11 cellular contexts compared by ENCODE assay signal in genomic region chr14:90644882-90645281, GRCh38.
DNase-seq lines count a peak whose midpoint lies in the region; ATAC-seq, FAIRE-seq and TF ChIP-seq lines count a peak whose summit lies in the region.
"Had no signal": no experiment of that assay in that cellular context is flagged by ENCODE, and none has a peak within 500 bp of the region (broad histone marks: within the 10 kb centered on the region; RNA-seq: fewer than 3 reads in every experiment).

No MANE protein-coding gene starts in this region.

- H3K4me3 ChIP-seq in IMR-90 (ENCODE audit: insufficient read depth, low read depth, low read length) (no peak overlapping the region), cardiac fibroblast (replicated peaks in 1 of 2; ENCODE audit: low read depth in 2 of 2, low read length in 2 of 2) (no peak overlapping the region), HepG2 (replicated peaks in 1 of 3; ENCODE audit: insufficient read depth in 1 of 3, low read depth in 2 of 3, low read length in 3 of 3) (no peak overlapping the region), upper lobe of left lung (no peak overlapping the region)
- H3K4me3 ChIP-seq: Peyer's patch had no signal

- H3K9ac ChIP-seq in IMR-90 (ENCODE audit: low read depth, low read length) (no peak overlapping the region), HepG2 (ENCODE audit: insufficient read depth, low read depth, low read length) (no peak overlapping the region)

- H3K9me1 ChIP-seq in IMR-90 (ENCODE audit: insufficient read depth, low read length): peaks cover 26% of the 10 kb centered on the region

- H2BK15ac ChIP-seq in IMR-90 (ENCODE audit: low read depth, low read length): no peak overlapping the region

- no peak overlapping the region for H2AK9ac ChIP-seq in IMR-90 (replicated peaks; ENCODE audit: low read depth, low read length, poor library complexity)

- no peak overlapping the region for H2AK5ac ChIP-seq in IMR-90 (ENCODE audit: low read depth, low read length)

- intact Hi-C loops in IMR-90 (cut with micrococcal nuclease) (no loop called here), HepG2 (cut with micrococcal nuclease; ENCODE audit: unreplicated experiment) (no loop called here)

- DNase-seq in IMR-90: peak; percentile 80
- peak; percentile 82 to 90 for DNase-seq in cardiac fibroblast (ENCODE audit: low read depth in 2 of 2)
- peak; percentile 39 for DNase-seq in HepG2 (ENCODE audit: low spot score)
- no peak for DNase-seq in upper lobe of left lung
- no peak for DNase-seq in NCI-H146 treated with DMSO at 0.1 percent for 48 hours (lab: John Stamatoyannopoulos, UW; ENCODE audit: unreplicated experiment)
- no peak for DNase-seq in HTR-8/SVneo (ENCODE audit: insufficient read length, low spot score)
- no peak for DNase-seq in putamen (ENCODE audit: low spot score)
- DNase-seq: NCI-H1417, Peyer's patch had no signal

- H3K18ac ChIP-seq in IMR-90 (ENCODE audit: low read depth, low read length): 0 out of 2 replicates have a peak overlapping the region, but pooled peaks have one; percentile 40

- H2BK5ac ChIP-seq in IMR-90 (ENCODE audit: low read depth, low read length, poor library complexity, severe bottlenecking): peak overlapping the region; percentile 49

- no peaks in the 10 kb centered on the region for H3K79me1 ChIP-seq in IMR-90 (ENCODE audit: low read depth in 1 of 2, low read length in 2 of 2)

- dilution Hi-C loops in IMR-90 (cut with HindIII; ENCODE audit: low sequenced_read_pairs, unreplicated experiment): no loop called here

- peak overlapping the region; percentile 24; the same call in 1 of the 2 replicates for H4K5ac ChIP-seq in IMR-90 (ENCODE audit: low read depth, low read length)

- peak overlapping the region in 1 of 2 experiments; percentile 51; a peak in 1 of 4 replicates for H4K8ac ChIP-seq in IMR-90 (ENCODE audit: low read depth in 2 of 2, low read length in 2 of 2)

- H3K4me2 ChIP-seq in IMR-90 (ENCODE audit: low read depth, low read length) (peak overlapping the region; percentile 14; the same call in 1 of the 2 replicates), HepG2 (ENCODE audit: low read depth, low read length) (no peak overlapping the region)

- TF ChIP-seq EP300 in HepG2 (IDR thresholded peaks at IDR 0.05; ENCODE audit: low read depth in 2 of 2, low read length in 2 of 2) (no peak), HepG2 (CRISPR knock-in tag; IDR thresholded peaks at IDR 0.05; ENCODE audit: borderline replicate concordance) (no peak), upper lobe of left lung (IDR thresholded peaks at IDR 0.05) (no peak)

- FAIRE-seq in HepG2 (lab: Jason Lieb, UNC): peak; percentile 52
- no peak for FAIRE-seq in HTR-8/SVneo (lab: Jason Lieb, UNC)

- H3K79me2 ChIP-seq in HepG2 (ENCODE audit: insufficient read depth, low read length): no peaks in the 10 kb centered on the region

- CTCF ChIA-PET in IMR-90 (lab: Yijun Ruan, JAX): interaction anchor here (1.1 kb wide), 1 partner anchor 258 kb away, joined by 4 read pairs; no protein-coding TSS in a partner anchor
- CTCF ChIA-PET in HepG2 (lab: Yijun Ruan, JAX; ENCODE audit: low intra/inter-chr PET ratio, low total read pairs): no interaction called here

- 0 out of 2 replicates have a peak overlapping the region, but pooled peaks have one; percentile 33 for H4K91ac ChIP-seq in IMR-90 (ENCODE audit: insufficient read depth, low read depth, low read length)

- H3K27me3 ChIP-seq in IMR-90 (ENCODE audit: control insufficient read depth, insufficient read depth, low read length): no peaks in the 10 kb centered on the region
- no peaks in the 10 kb centered on the region for H3K27me3 ChIP-seq in HepG2 (ENCODE audit: control insufficient read depth in 1 of 2, insufficient read depth in 2 of 2, low read length in 2 of 2)
- no peaks in the 10 kb centered on the region for H3K27me3 ChIP-seq in upper lobe of left lung
- H3K27me3 ChIP-seq: Peyer's patch had no signal

- H3K14ac ChIP-seq in IMR-90 (replicated peaks; ENCODE audit: low read depth, low read length): peak overlapping the region; percentile 50; the same call in 1 of the 2 replicates

- H3K9me3 ChIP-seq in IMR-90 (ENCODE audit: control insufficient read depth, insufficient read depth, low read length): no peaks in the 10 kb centered on the region
- H3K9me3 ChIP-seq in HepG2 (ENCODE audit: low read length): no peaks in the 10 kb centered on the region
- H3K9me3 ChIP-seq in upper lobe of left lung: no peaks in the 10 kb centered on the region
- H3K9me3 ChIP-seq: Peyer's patch had no signal

- BruUV-seq in IMR-90 (replicated peaks; lab: Mats Ljungman, UMichigan): no TSS peak
- no TSS peak for BruUV-seq in HepG2 (replicated peaks; lab: Mats Ljungman, UMichigan)

- H3K4ac ChIP-seq in IMR-90 (ENCODE audit: low read depth, low read length): peak overlapping the region; percentile 46; the same call in 1 of the 2 replicates

- H4K20me1 ChIP-seq in IMR-90 (ENCODE audit: insufficient read depth, low read length) (peaks cover 3% of the 10 kb centered on the region; the same call in 1 of the 2 replicates), HepG2 (ENCODE audit: insufficient read depth, low read length) (no peaks in the 10 kb centered on the region)

- H3K4me1 ChIP-seq in IMR-90 (ENCODE audit: control insufficient read depth, insufficient read depth, low read length) (peaks cover 18% of the 10 kb centered on the region), HepG2 (ENCODE audit: insufficient read depth, low read length) (peaks cover 44% of the 10 kb centered on the region), upper lobe of left lung (peaks cover 12 to 29% (median 18%) of the 10 kb centered on the region in 4 donors)
- H3K4me1 ChIP-seq: Peyer's patch had no signal

- no peak for TF ChIP-seq POLR2A in IMR-90 (IDR thresholded peaks at IDR 0.05; ENCODE audit: low read depth, low read length)
- TF ChIP-seq POLR2A in HepG2 (IDR thresholded peaks at IDR 0.05; ENCODE audit: insufficient read depth in 1 of 2, low read depth in 2 of 2, low read length in 2 of 2): no peak
- no peak for TF ChIP-seq POLR2A in upper lobe of left lung (IDR thresholded peaks at IDR 0.05)

- in situ Hi-C loops in IMR-90 (cut with MboI; ENCODE audit: low sequenced_read_pairs): no loop called here
- in situ Hi-C loops in HepG2 (cut with HindIII; ENCODE audit: extremely low pct_ligation_motif_present, low pct_unique_long_range_greater_than_20kb): no loop called here

- no peak for TF ChIP-seq CTCF in IMR-90 (conservative IDR thresholded peaks at IDR 0.05; ENCODE audit: low read depth, low read length)
- TF ChIP-seq CTCF in cardiac fibroblast (IDR thresholded peaks at IDR 0.05; ENCODE audit: low read depth, low read length): no peak
- no peak for TF ChIP-seq CTCF in HepG2 (CRISPR knock-in tag; IDR thresholded peaks at IDR 0.05)
- no peak for TF ChIP-seq CTCF in upper lobe of left lung (IDR thresholded peaks at IDR 0.05)

- H2BK20ac ChIP-seq in IMR-90 (ENCODE audit: low read depth, low read length): peak overlapping the region; percentile 66; the same call in 1 of the 2 replicates

- H2AFZ ChIP-seq in IMR-90 (replicated peaks; ENCODE audit: low read length, poor library complexity): no peak overlapping the region
- H2AFZ ChIP-seq in HepG2 (ENCODE audit: low read length): no peak overlapping the region

- WGBS in IMR-90 (ENCODE audit: extremely low coverage in 2 of 2, insufficient read length in 1 of 2), 2 experiments: 50% methylated on average over 4 of the region's 4 CpGs; no CpG with 5 or more reads in 1 of the 2 experiments
- 5% methylated on average over 4 of the region's 4 CpGs for WGBS in HepG2 (ENCODE audit: low lambda C conversion rate)
- 43 to 61% methylated on average over 4 of the region's 4 CpGs for WGBS in upper lobe of left lung, 2 donors

- peak overlapping the region; percentile 53; the same call in 1 of the 2 replicates for H3K27ac ChIP-seq in IMR-90 (ENCODE audit: insufficient read depth, low read length)
- H3K27ac ChIP-seq in HepG2 (ENCODE audit: extremely low read length, insufficient read depth, low read length): no peak overlapping the region
- H3K27ac ChIP-seq in upper lobe of left lung: peak overlapping the region in 3 of 4 donors; percentile 18 to 62 (median 19)

- H3K23ac ChIP-seq in IMR-90 (ENCODE audit: low read depth, low read length): no peak overlapping the region

- H3K36me3 ChIP-seq in IMR-90 (ENCODE audit: control insufficient read depth, insufficient read depth, low read length) (peaks cover 9% of the 10 kb centered on the region), HepG2 (replicated peaks in 1 of 2; ENCODE audit: control insufficient read depth in 1 of 2, insufficient read depth in 2 of 2, low read length in 2 of 2) (no peaks in the 10 kb centered on the region), upper lobe of left lung (peaks cover 0 to 17% (median 0%) of the 10 kb centered on the region in 4 donors)
- H3K36me3 ChIP-seq: Peyer's patch had no signal

- TF ChIP-seq RAD21 in IMR-90 (IDR thresholded peaks at IDR 0.05; ENCODE audit: low read length): no peak
- no peak for TF ChIP-seq RAD21 in HepG2 (CRISPR knock-in tag; IDR thresholded peaks at IDR 0.05)

- H2BK120ac ChIP-seq in IMR-90 (ENCODE audit: low read depth, low read length): peak overlapping the region; percentile 28; the same call in 1 of the 2 replicates

- POLR2A ChIA-PET in IMR-90 (lab: Charles Lee; ENCODE audit: unreplicated experiment) (no interaction called here), HepG2 (lab: Yijun Ruan, JAX) (no interaction called here)

- ATAC-seq in IMR-90 (ENCODE audit: low read depth): peak; percentile 65
- ATAC-seq in HepG2: peak; percentile 31; the same call in 1 of the 3 replicates
- ATAC-seq in upper lobe of left lung (ENCODE audit: low FRiP score in 2 of 2): peak in 1 of 2 donors; percentile 80
- no peak for ATAC-seq in GM19397 (IDR thresholded peaks at IDR 0.05; ENCODE audit: unreplicated experiment)
- ATAC-seq: WTC11 had no signal

- no peak overlapping the region for H3K56ac ChIP-seq in IMR-90 (ENCODE audit: extremely low read depth, insufficient read depth, low read length)

TF ChIP-seq in IMR-90, 13 proteins besides CTCF, POLR2A, EP300 and RAD21:
- no peak for TF ChIP-seq MXI1 (IDR thresholded peaks at IDR 0.05; ENCODE audit: borderline replicate concordance, low read depth, low read length)
- TF ChIP-seq CEBPB (IDR thresholded peaks at IDR 0.05; ENCODE audit: low read depth, low read length): peak; percentile 94

TF ChIP-seq in HepG2, 621 proteins besides CTCF, POLR2A, EP300 and RAD21 (continues in another document):
- TF ChIP-seq CEBPG (CRISPR knock-in tag; IDR thresholded peaks at IDR 0.05): peak; percentile 81
- TF ChIP-seq CEBPB (IDR thresholded peaks at IDR 0.05; ENCODE audit: borderline replicate concordance, low read depth, low read length): peak; percentile 95
- peak; percentile 47; the same call in 1 of the 2 replicates for TF ChIP-seq GABPB1 (CRISPR knock-in tag; IDR thresholded peaks at IDR 0.05)

Comparison
In these comparisons a context has a peak if more than half of its experiments do, and no peak if none do; other contexts are left out.
1. DNase-seq: peak in IMR-90 (single experiment), cardiac fibroblast (2 of 2) and HepG2 (single experiment); none in upper lobe of left lung (0 of 2), NCI-H146 treated with DMSO at 0.1 percent for 48 hours (single experiment), HTR-8/SVneo (single experiment) and putamen (single experiment).